Comparison of ENCODE assay signal across 13 cellular contexts in genomic region chr16:84611041-84611440, GRCh38. TPM values are rescaled to one million over a fixed set of nuclear protein-coding genes. Genes with fewer than 3 reads are reported as not detected.
DNase-seq lines count a peak whose midpoint lies in the region; ATAC-seq, FAIRE-seq and TF ChIP-seq lines count a peak whose summit lies in the region.
"Had no signal": no experiment of that assay in that cellular context is flagged by ENCODE, and none has a peak within 500 bp of the region (broad histone marks: within the 10 kb centered on the region; RNA-seq: fewer than 3 reads in every experiment).

No MANE protein-coding gene starts in this region.

- H3K4me1 ChIP-seq in testis (peaks cover 28% of the 10 kb centered on the region), HepG2 (ENCODE audit: insufficient read depth, low read length) (peaks cover 3% of the 10 kb centered on the region)

- no peaks in the 10 kb centered on the region; the same call in 1 of the 2 replicates for H4K20me1 ChIP-seq in HepG2 (ENCODE audit: insufficient read depth, low read length)

- H2AFZ ChIP-seq in HepG2 (ENCODE audit: low read length) = no peak overlapping the region

- peak overlapping the region; percentile 96 for H3K4me3 Mint-ChIP-seq in activated CD8-positive, alpha-beta memory T cell treated with anti-CD3 and anti-CD28 coated beads, Interleukin-2, amount 10 ng/mL, durations not matched to agents 7 days and 5 days
- no peak overlapping the region for H3K4me3 Mint-ChIP-seq in activated naive CD8-positive, alpha-beta T cell treated with anti-CD3 and anti-CD28 coated beads for 36 hours
- peak overlapping the region; percentile 61 for H3K4me3 Mint-ChIP-seq in glutamatergic neuron (ENCODE audit: unreplicated experiment)

- BruUV-seq in HepG2 (replicated peaks; lab: Mats Ljungman, UMichigan) = no TSS peak

- in situ Hi-C loops in HepG2 (cut with HindIII; ENCODE audit: extremely low pct_ligation_motif_present, low pct_unique_long_range_greater_than_20kb) = no loop called here

- peaks cover 94% of the 10 kb centered on the region for H3K36me3 Mint-ChIP-seq in activated CD8-positive, alpha-beta memory T cell treated with anti-CD3 and anti-CD28 coated beads, Interleukin-2, amount 10 ng/mL, durations not matched to agents 7 days and 5 days
- peaks cover 97% of the 10 kb centered on the region for H3K36me3 Mint-ChIP-seq in activated naive CD8-positive, alpha-beta T cell treated with anti-CD3 and anti-CD28 coated beads for 36 hours
- peaks cover 17% of the 10 kb centered on the region for H3K36me3 Mint-ChIP-seq in glutamatergic neuron (ENCODE audit: unreplicated experiment)

- peaks cover 92% of the 10 kb centered on the region for H3K4me1 Mint-ChIP-seq in activated CD8-positive, alpha-beta memory T cell treated with anti-CD3 and anti-CD28 coated beads, Interleukin-2, amount 10 ng/mL, durations not matched to agents 7 days and 5 days
- peaks cover 89% of the 10 kb centered on the region for H3K4me1 Mint-ChIP-seq in activated naive CD8-positive, alpha-beta T cell treated with anti-CD3 and anti-CD28 coated beads for 36 hours
- H3K4me1 Mint-ChIP-seq in glutamatergic neuron (ENCODE audit: low read depth, unreplicated experiment) = peaks cover 50% of the 10 kb centered on the region

- DNase-seq in activated CD8-positive, alpha-beta memory T cell treated with anti-CD3 and anti-CD28 coated beads, Interleukin-2, amount 10 ng/mL, durations not matched to agents 7 days and 5 days = no peak
- DNase-seq in activated CD8-positive, alpha-beta memory T cell treated with anti-CD3 and anti-CD28 coated beads, Interleukin-2, amount 50 U/mL, for 48 hours = no peak
- DNase-seq in activated naive CD8-positive, alpha-beta T cell treated with anti-CD3 and anti-CD28 coated beads for 36 hours = no peak
- no peak for DNase-seq in glutamatergic neuron
- peak; percentile 47 for DNase-seq in testis
- DNase-seq in glomerular visceral epithelial cell (ENCODE audit: extremely low spot score) = no peak
- DNase-seq in NCI-H345 (lab: John Stamatoyannopoulos, UW) = no peak
- no peak for DNase-seq in HepG2 (ENCODE audit: low spot score)
- DNase-seq: ACHN; effector CD8-positive, alpha-beta T cell; GDM1; NCI-H2171 treated with DMSO at 0.1 percent for 48 hours had no signal

- no peak overlapping the region for H3K4me2 ChIP-seq in HepG2 (ENCODE audit: low read depth, low read length)

- no peak for ATAC-seq in activated CD8-positive, alpha-beta memory T cell treated with anti-CD3 and anti-CD28 coated beads, Interleukin-2, amount 10 ng/mL, durations not matched to agents 7 days and 5 days
- no peak for ATAC-seq in HepG2

- H3K9ac ChIP-seq in HepG2 (ENCODE audit: insufficient read depth, low read depth, low read length) = no peak overlapping the region

- FAIRE-seq in HepG2 (lab: Jason Lieb, UNC) = no peak

- H3K9me3 ChIP-seq in testis (no peaks in the 10 kb centered on the region), HepG2 (ENCODE audit: low read length) (no peaks in the 10 kb centered on the region)
- H3K9me3 ChIP-seq: thoracic aorta had no signal

- no peak overlapping the region for H3K4me3 ChIP-seq in testis
- H3K4me3 ChIP-seq in HepG2 (replicated peaks in 1 of 3; ENCODE audit: insufficient read depth in 1 of 3, low read depth in 2 of 3, low read length in 3 of 3) = no peak overlapping the region
- H3K4me3 ChIP-seq: thoracic aorta had no signal

- TF ChIP-seq CTCF in glutamatergic neuron (IDR thresholded peaks at IDR 0.05; ENCODE audit: partially characterized antibody, unreplicated experiment) (no peak), testis (IDR thresholded peaks at IDR 0.05) (no peak), HepG2 (CRISPR knock-in tag; IDR thresholded peaks at IDR 0.05) (no peak)

- H3K79me2 ChIP-seq in HepG2 (ENCODE audit: insufficient read depth, low read length) = no peaks in the 10 kb centered on the region

- H3K27ac ChIP-seq in testis = no peak overlapping the region
- no peak overlapping the region for H3K27ac ChIP-seq in HepG2 (ENCODE audit: extremely low read length, insufficient read depth, low read length)
- H3K27ac ChIP-seq: thoracic aorta had no signal

- no peaks in the 10 kb centered on the region for H3K9me3 Mint-ChIP-seq in activated CD8-positive, alpha-beta memory T cell treated with anti-CD3 and anti-CD28 coated beads, Interleukin-2, amount 10 ng/mL, durations not matched to agents 7 days and 5 days (ENCODE audit: low read depth)
- H3K9me3 Mint-ChIP-seq in activated naive CD8-positive, alpha-beta T cell treated with anti-CD3 and anti-CD28 coated beads for 36 hours = no peaks in the 10 kb centered on the region
- H3K9me3 Mint-ChIP-seq in glutamatergic neuron (ENCODE audit: unreplicated experiment) = peaks cover 6% of the 10 kb centered on the region

- TF ChIP-seq POLR2A in testis (IDR thresholded peaks at IDR 0.05) (no peak), HepG2 (IDR thresholded peaks at IDR 0.05; ENCODE audit: insufficient read depth in 1 of 2, low read depth in 2 of 2, low read length in 2 of 2) (no peak)

- POLR2A ChIA-PET in HepG2 (lab: Yijun Ruan, JAX) = no interaction called here

- H3K27ac Mint-ChIP-seq in activated CD8-positive, alpha-beta memory T cell treated with anti-CD3 and anti-CD28 coated beads, Interleukin-2, amount 10 ng/mL, durations not matched to agents 7 days and 5 days = peak overlapping the region; percentile 91
- H3K27ac Mint-ChIP-seq in activated naive CD8-positive, alpha-beta T cell treated with anti-CD3 and anti-CD28 coated beads for 36 hours = peak overlapping the region; percentile 27
- H3K27ac Mint-ChIP-seq in glutamatergic neuron (ENCODE audit: unreplicated experiment) = no peak overlapping the region

- no peaks in the 10 kb centered on the region for H3K36me3 ChIP-seq in testis (ENCODE audit: low read depth, missing control alignments)
- peaks cover 0 to 1% of the 10 kb centered on the region in 2 experiments; a peak in 2 of 5 replicates for H3K36me3 ChIP-seq in HepG2 (replicated peaks in 1 of 2; ENCODE audit: control insufficient read depth in 1 of 2, insufficient read depth in 2 of 2, low read length in 2 of 2)
- H3K36me3 ChIP-seq: thoracic aorta had no signal

- 43 to 45% methylated on average over 4 of the region's 4 CpGs for WGBS in testis, 2 donors
- WGBS in HepG2 (ENCODE audit: low lambda C conversion rate) = 88% methylated on average over 4 of the region's 4 CpGs

- H3K27me3 ChIP-seq in testis (no peaks in the 10 kb centered on the region), HepG2 (ENCODE audit: control insufficient read depth in 1 of 2, insufficient read depth in 2 of 2, low read length in 2 of 2) (no peaks in the 10 kb centered on the region)

- no peak for TF ChIP-seq RAD21 in HepG2 (CRISPR knock-in tag; IDR thresholded peaks at IDR 0.05)

- intact Hi-C loops in testis (cut with DNase I; ENCODE audit: low total_unique reads) = no loop called here
- intact Hi-C loops in HepG2 (cut with micrococcal nuclease; ENCODE audit: unreplicated experiment) = no loop called here

- no peak for TF ChIP-seq EP300 in HepG2 (IDR thresholded peaks at IDR 0.05; ENCODE audit: low read depth in 2 of 2, low read length in 2 of 2)
- no peak for TF ChIP-seq EP300 in HepG2 (CRISPR knock-in tag; IDR thresholded peaks at IDR 0.05; ENCODE audit: borderline replicate concordance)

- no peaks in the 10 kb centered on the region for H3K27me3 Mint-ChIP-seq in activated CD8-positive, alpha-beta memory T cell treated with anti-CD3 and anti-CD28 coated beads, Interleukin-2, amount 10 ng/mL, durations not matched to agents 7 days and 5 days
- H3K27me3 Mint-ChIP-seq in activated naive CD8-positive, alpha-beta T cell treated with anti-CD3 and anti-CD28 coated beads for 36 hours = no peaks in the 10 kb centered on the region
- peaks cover 7% of the 10 kb centered on the region for H3K27me3 Mint-ChIP-seq in glutamatergic neuron (ENCODE audit: unreplicated experiment)

- CTCF ChIA-PET in activated CD8-positive, alpha-beta memory T cell treated with anti-CD3 and anti-CD28 coated beads, Interleukin-2, amount 10 ng/mL, durations not matched to agents 7 days and 5 days (lab: Charles Lee) = interaction anchor here (0.9 to 9.7 kb wide), 6 partner anchors 11 to 127 kb away, joined by 3 to 88 read pairs (median 3); partner anchors contain the start of gene MEAK7
- CTCF ChIA-PET in HepG2 (lab: Yijun Ruan, JAX; ENCODE audit: low intra/inter-chr PET ratio, low total read pairs) = interaction anchor here (1.3 kb wide), 1 partner anchor 99 kb away, joined by 4 read pairs; no protein-coding TSS in a partner anchor

RNA-seq across cellular contexts. Expression of gene COTL1, which starts 6.8 kb away (rescaled TPM):
- 1,000 to 10,000 TPM; 1,052 to 1,190 TPM for total RNA-seq in activated CD8-positive, alpha-beta memory T cell treated with anti-CD3 and anti-CD28 coated beads, Interleukin-2, amount 10 ng/mL, durations not matched to agents 7 days and 5 days
- 100 to 1,000 TPM; 588 to 605 TPM for total RNA-seq in activated naive CD8-positive, alpha-beta T cell treated with anti-CD3 and anti-CD28 coated beads for 36 hours
- total RNA-seq in glutamatergic neuron (ENCODE audit: unreplicated experiment) = 545 TPM
- total RNA-seq in testis = 100 to 1,000 TPM in 1 of 2 donors, 10 to 100 TPM in 1; 61.9 to 124 TPM
- polyA plus RNA-seq in testis (ENCODE audit: insufficient read depth, low read depth, low replicate concordance) = 56.9 TPM
- total RNA-seq in HepG2 (2016; rRNA removed; fragmentation: Illumina TruSeq; extraction: Trizol) = 8.6 and 8.7 TPM in 2 replicates
- 5.8 and 8.7 TPM in 2 replicates for total RNA-seq in HepG2 (2016; cell fraction: cytosol; rRNA removed; fragmentation: Illumina TruSeq; extraction: Trizol; ENCODE audit: low read depth)
- total RNA-seq in HepG2 (2016; cell fraction: insoluble cytoplasmic fraction; rRNA removed; fragmentation: Illumina TruSeq; extraction: Trizol) = 7.3 and 9.2 TPM in 2 replicates
- 14.0 and 18.2 TPM in 2 replicates for total RNA-seq in HepG2 (2016; cell fraction: membrane; rRNA removed; fragmentation: Illumina TruSeq; extraction: Trizol)
- 3.7 and 4.3 TPM in 2 replicates for total RNA-seq in HepG2 (2016; cell fraction: nucleus; rRNA removed; fragmentation: Illumina TruSeq; extraction: Trizol)
- polyA plus RNA-seq in HepG2 (2011; rRNA removed) = 9.7 and 16.9 TPM in 2 replicates
- 8.5 and 16.0 TPM in 2 replicates for polyA plus RNA-seq in HepG2 (2011; cell fraction: cytosol; rRNA removed)
- polyA plus RNA-seq in HepG2 (2011; cell fraction: nucleus; rRNA removed) = 5.1 and 7.3 TPM in 2 replicates
- polyA plus RNA-seq in HepG2 (2012) = 8.5 and 17.2 TPM in 2 replicates
- 15.3 and 18.5 TPM in 2 replicates for polyA plus RNA-seq in HepG2 (2016; cell fraction: cytosol; fragmentation: Illumina TruSeq; extraction: Trizol; ENCODE audit: low read depth)
- 17.5 and 21.2 TPM in 2 replicates for polyA plus RNA-seq in HepG2 (2016; cell fraction: insoluble cytoplasmic fraction; fragmentation: Illumina TruSeq; extraction: Trizol; ENCODE audit: low read depth)
- polyA plus RNA-seq in HepG2 (2016; cell fraction: membrane; fragmentation: Illumina TruSeq; extraction: Trizol; ENCODE audit: low read depth) = 23.1 and 28.6 TPM in 2 replicates
- 10.8 and 11.4 TPM in 2 replicates for polyA plus RNA-seq in HepG2 (2016; cell fraction: nucleus; fragmentation: Illumina TruSeq; extraction: Trizol; ENCODE audit: insufficient read depth, low read depth)
- 13.8 and 51.4 TPM in 2 replicates for polyA minus RNA-seq in HepG2 (2011; rRNA and poly(A)+ RNA removed; ENCODE audit: low replicate concordance)
- 3.7 and 9.1 TPM in 2 replicates for polyA minus RNA-seq in HepG2 (2011; cell fraction: cytosol; rRNA and poly(A)+ RNA removed)
- 3.7 and 4.8 TPM in 2 replicates for polyA minus RNA-seq in HepG2 (2011; cell fraction: nucleus; rRNA and poly(A)+ RNA removed)

RNA-seq across cellular contexts. Expression of gene KLHL36, which starts 37.3 kb away (rescaled TPM):
- total RNA-seq in activated CD8-positive, alpha-beta memory T cell treated with anti-CD3 and anti-CD28 coated beads, Interleukin-2, amount 10 ng/mL, durations not matched to agents 7 days and 5 days = 10 to 100 TPM; 38.5 to 44.9 TPM
- total RNA-seq in activated naive CD8-positive, alpha-beta T cell treated with anti-CD3 and anti-CD28 coated beads for 36 hours = 10 to 100 TPM; 32.6 to 34.8 TPM
- total RNA-seq in glutamatergic neuron (ENCODE audit: unreplicated experiment) = 38.2 TPM
- total RNA-seq in testis = 100 to 1,000 TPM; 113 to 129 TPM
- 75.1 TPM for polyA plus RNA-seq in testis (ENCODE audit: insufficient read depth, low read depth, low replicate concordance)
- total RNA-seq in HepG2 (2016; rRNA removed; fragmentation: Illumina TruSeq; extraction: Trizol) = 23.6 and 24.3 TPM in 2 replicates
- total RNA-seq in HepG2 (2016; cell fraction: cytosol; rRNA removed; fragmentation: Illumina TruSeq; extraction: Trizol; ENCODE audit: low read depth) = 5.2 and 5.7 TPM in 2 replicates
- total RNA-seq in HepG2 (2016; cell fraction: insoluble cytoplasmic fraction; rRNA removed; fragmentation: Illumina TruSeq; extraction: Trizol) = 19.7 and 25.5 TPM in 2 replicates
- 13.6 and 13.8 TPM in 2 replicates for total RNA-seq in HepG2 (2016; cell fraction: membrane; rRNA removed; fragmentation: Illumina TruSeq; extraction: Trizol)
- total RNA-seq in HepG2 (2016; cell fraction: nucleus; rRNA removed; fragmentation: Illumina TruSeq; extraction: Trizol) = 19.3 and 23.7 TPM in 2 replicates
- polyA plus RNA-seq in HepG2 (2011; rRNA removed) = 26.0 and 34.9 TPM in 2 replicates
- polyA plus RNA-seq in HepG2 (2011; cell fraction: cytosol; rRNA removed) = 19.5 and 24.5 TPM in 2 replicates
- polyA plus RNA-seq in HepG2 (2011; cell fraction: nucleus; rRNA removed) = 101 and 113 TPM in 2 replicates
- 13.5 and 16.7 TPM in 2 replicates for polyA plus RNA-seq in HepG2 (2012)
- 3.3 and 4.5 TPM in 2 replicates for polyA plus RNA-seq in HepG2 (2016; cell fraction: cytosol; fragmentation: Illumina TruSeq; extraction: Trizol; ENCODE audit: low read depth)
- polyA plus RNA-seq in HepG2 (2016; cell fraction: insoluble cytoplasmic fraction; fragmentation: Illumina TruSeq; extraction: Trizol; ENCODE audit: low read depth) = 12.0 and 13.5 TPM in 2 replicates
- 5.3 and 6.0 TPM in 2 replicates for polyA plus RNA-seq in HepG2 (2016; cell fraction: membrane; fragmentation: Illumina TruSeq; extraction: Trizol; ENCODE audit: low read depth)
- polyA plus RNA-seq in HepG2 (2016; cell fraction: nucleus; fragmentation: Illumina TruSeq; extraction: Trizol; ENCODE audit: insufficient read depth, low read depth) = 30.5 and 31.5 TPM in 2 replicates
- polyA minus RNA-seq in HepG2 (2011; rRNA and poly(A)+ RNA removed; ENCODE audit: low replicate concordance) = 18.8 and 92.4 TPM in 2 replicates
- 32.9 and 39.6 TPM in 2 replicates for polyA minus RNA-seq in HepG2 (2011; cell fraction: cytosol; rRNA and poly(A)+ RNA removed)
- polyA minus RNA-seq in HepG2 (2011; cell fraction: nucleus; rRNA and poly(A)+ RNA removed) = 40.4 and 48.1 TPM in 2 replicates
